Comparison of ENCODE assay signal across 31 cellular contexts in genomic region chr12:130960787-130961186, GRCh38.
"Had no signal": no experiment of that assay in that cellular context is flagged by ENCODE, and none has a peak within 500 bp of the region (broad histone marks: within the 10 kb centered on the region; RNA-seq: fewer than 3 reads in every experiment).

No MANE protein-coding gene starts in this region.

- DNase-seq: activated B cell treated with CpG ODN at 0.5 μM for 24 hours; activated CD4-positive, alpha-beta T cell treated with anti-CD3 and anti-CD28 coated beads for 48 hours; activated CD4-positive, CD25-positive, alpha-beta regulatory T cell treated with anti-CD3 and anti-CD28 coated beads, Interleukin-2, amount 50 U/mL, for 72 hours; activated CD8-positive, alpha-beta T cell treated with anti-CD3 and anti-CD28 coated beads for 36 hours; activated effector memory CD4-positive, alpha-beta T cell treated with anti-CD3 and anti-CD28 coated beads, Interleukin-2, amount 50 U/mL, for 16 hours; activated naive CD4-positive, alpha-beta T cell; activated naive CD4-positive, alpha-beta T cell treated with anti-CD3 and anti-CD28 coated beads, Interleukin-2, amount 50 U/mL, for 16 hours; activated naive CD8-positive, alpha-beta T cell treated with anti-CD3 and anti-CD28 coated beads for 36 hours; activated T-cell treated with anti-CD3 and anti-CD28 coated beads, Interleukin-2, amount 50 U/mL, for 1 hour; activated T-cell treated with anti-CD3 and anti-CD28 coated beads, Interleukin-2, amount 50 U/mL, for 72 hours; amniotic stem cell; Karpas-422; KBM-7; NCI-H1105; NCI-H1417 treated with DMSO at 0.1 percent for 48 hours; NCI-H187 treated with DMSO at 0.1 percent for 48 hours; NCI-H2081 treated with DMSO at 0.1 percent for 48 hours; NCI-H226; NCI-H446 treated with DMSO at 0.1 percent for 48 hours; NCI-H524 treated with DMSO at 0.1 percent for 48 hours; PC-3; RPMI8226; SW 1271; T-helper 1 cell; T-helper 2 cell; T-helper 9 cell had no signal

- H3K36me3 Mint-ChIP-seq: activated naive CD8-positive, alpha-beta T cell treated with anti-CD3 and anti-CD28 coated beads for 36 hours; IgD-negative memory B cell had no signal

- H3K4me1 ChIP-seq: ascending aorta, Peyer's patch had no signal

- ATAC-seq: activated CD8-positive, alpha-beta T cell treated with anti-CD3 and anti-CD28 coated beads for 36 hours; activated T-cell treated with anti-CD3 and anti-CD28 coated beads, Interleukin-2, amount 50 U/mL, for 72 hours; activated T-helper 17 cell treated with anti-CD3 and anti-CD28 coated beads, Interleukin-2, amount 50 U/mL, for 72 hours; PC-3 had no signal

- H3K27ac Mint-ChIP-seq: activated B cell treated with CpG ODN at 0.5 μM for 24 hours; activated CD8-positive, alpha-beta T cell treated with anti-CD3 and anti-CD28 coated beads for 36 hours; activated naive CD8-positive, alpha-beta T cell treated with anti-CD3 and anti-CD28 coated beads for 36 hours; activated T-cell treated with anti-CD3 and anti-CD28 coated beads, Interleukin-2, amount 50 U/mL, for 72 hours; activated T-helper 17 cell treated with anti-CD3 and anti-CD28 coated beads, Interleukin-2, amount 50 U/mL, for 72 hours had no signal

- H3K9me3 ChIP-seq: ascending aorta, Peyer's patch had no signal

- H3K27me3 ChIP-seq: ascending aorta, Peyer's patch had no signal

- H3K9me3 Mint-ChIP-seq: activated B cell treated with CpG ODN at 0.5 μM for 24 hours; activated CD8-positive, alpha-beta T cell treated with anti-CD3 and anti-CD28 coated beads for 36 hours; activated naive CD8-positive, alpha-beta T cell treated with anti-CD3 and anti-CD28 coated beads for 36 hours; activated T-cell treated with anti-CD3 and anti-CD28 coated beads, Interleukin-2, amount 50 U/mL, for 72 hours; activated T-helper 17 cell treated with anti-CD3 and anti-CD28 coated beads, Interleukin-2, amount 50 U/mL, for 72 hours had no signal

- H3K4me1 Mint-ChIP-seq: activated B cell treated with CpG ODN at 0.5 μM for 24 hours; activated naive CD8-positive, alpha-beta T cell treated with anti-CD3 and anti-CD28 coated beads for 36 hours; activated T-helper 17 cell treated with anti-CD3 and anti-CD28 coated beads, Interleukin-2, amount 50 U/mL, for 72 hours; IgD-negative memory B cell had no signal

- H3K27ac ChIP-seq: ascending aorta, VCaP had no signal

- H3K4me3 Mint-ChIP-seq: activated B cell treated with CpG ODN at 0.5 μM for 24 hours; activated CD8-positive, alpha-beta T cell treated with anti-CD3 and anti-CD28 coated beads for 36 hours; activated naive CD8-positive, alpha-beta T cell treated with anti-CD3 and anti-CD28 coated beads for 36 hours; activated T-cell treated with anti-CD3 and anti-CD28 coated beads, Interleukin-2, amount 50 U/mL, for 72 hours; activated T-helper 17 cell treated with anti-CD3 and anti-CD28 coated beads, Interleukin-2, amount 50 U/mL, for 72 hours; IgD-negative memory B cell had no signal

- H3K36me3 ChIP-seq: ascending aorta, Peyer's patch had no signal

- H3K4me3 ChIP-seq: ascending aorta, Peyer's patch had no signal
